Comparison of ENCODE assay signal across 16 cellular contexts in the genomic region with DNA sequence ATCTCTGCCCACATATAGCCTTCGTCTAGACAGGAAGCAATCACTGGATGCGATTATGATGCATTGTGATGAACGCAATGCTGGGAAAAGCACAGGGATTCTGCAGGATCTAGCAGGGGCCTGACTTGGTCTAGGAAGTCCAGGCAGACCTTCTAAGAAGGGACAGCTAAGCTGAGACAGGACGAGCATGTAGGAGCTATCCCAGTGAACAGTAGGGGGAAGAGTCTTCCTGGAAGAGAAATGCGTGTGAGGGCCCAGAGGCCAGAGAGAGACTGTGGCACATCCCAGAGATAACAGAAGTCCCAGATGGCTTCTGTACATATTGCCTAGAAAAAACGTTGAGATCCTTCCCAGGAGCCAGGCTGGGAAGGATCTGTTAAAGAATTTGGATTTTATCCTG. TPM values are rescaled to one million over a fixed set of nuclear protein-coding genes. Genes with fewer than 3 reads are reported as not detected.
DNase-seq lines count a peak whose midpoint lies in the region; TF ChIP-seq lines count a peak whose summit lies in the region.
"Had no signal": no experiment of that assay in that cellular context is flagged by ENCODE, and none has a peak within 500 bp of the region (broad histone marks: within the 10 kb centered on the region; RNA-seq: fewer than 3 reads in every experiment).

No MANE protein-coding gene starts in this region.

- no peak overlapping the region for H2BK12ac ChIP-seq in H9 (ENCODE audit: insufficient read length, low read depth, low read length)

- H2AK5ac ChIP-seq in H9 (ENCODE audit: insufficient read length, low read length), result no peak overlapping the region

- no peaks in the 10 kb centered on the region for H3K23me2 ChIP-seq in H9 (ENCODE audit: insufficient read length, low read depth, low read length, poor library complexity, severe bottlenecking)

- no peak overlapping the region for H3K4me2 ChIP-seq in GM23248 (ENCODE audit: unreplicated experiment)
- no peak overlapping the region for H3K4me2 ChIP-seq in H9 (ENCODE audit: insufficient read depth, insufficient read length, low read length)

- no peak overlapping the region for H2BK120ac ChIP-seq in H9 (ENCODE audit: low read depth, low read length, poor library complexity, severe bottlenecking)

- POLR2A ChIA-PET in A673 (lab: Charles Lee; ENCODE audit: low non-redundant PET), result no interaction called here

- TF ChIP-seq CTCF in A673 (conservative IDR thresholded peaks at IDR 0.05; ENCODE audit: low read depth, low read length) (0 out of 2 replicates have a peak, but pooled peaks have one; percentile 25), WERI-Rb-1 (IDR thresholded peaks at IDR 0.05; ENCODE audit: low read depth, low read length) (peak; percentile 18; the same call in 1 of the 2 replicates), fibroblast of pulmonary artery (IDR thresholded peaks at IDR 0.05; ENCODE audit: low read length, missing control alignments) (peak; percentile 7), H9 (conservative IDR thresholded peaks at IDR 0.05) (no peak; the same call in 2 of the 3 replicates), foreskin fibroblast (IDR thresholded peaks at IDR 0.05; ENCODE audit: low read depth, low read length) (no peak)

- H3K9me3 ChIP-seq in A673 (ENCODE audit: low read depth, low read length, poor library complexity, severe bottlenecking) (no peaks in the 10 kb centered on the region), WERI-Rb-1 (ENCODE audit: severe bottlenecking) (no peaks in the 10 kb centered on the region), GM23248 (ENCODE audit: low read depth) (no peaks in the 10 kb centered on the region), H9 (ENCODE audit: control insufficient read depth, low read depth, low read length) (no peaks in the 10 kb centered on the region)
- H3K9me3 ChIP-seq: Peyer's patch had no signal

- H3K56ac ChIP-seq in H9 (ENCODE audit: insufficient read length, low read depth, low read length), result no peak overlapping the region

- no peak overlapping the region for H3K14ac ChIP-seq in H9 (ENCODE audit: insufficient read depth, low read length)

- no peaks in the 10 kb centered on the region for H4K20me1 ChIP-seq in GM23248 (ENCODE audit: insufficient read depth)
- no peaks in the 10 kb centered on the region for H4K20me1 ChIP-seq in H9 (ENCODE audit: control insufficient read depth, insufficient read depth, insufficient read length)

- no peak overlapping the region for H2AFZ ChIP-seq in GM23248
- no peak overlapping the region for H2AFZ ChIP-seq in H9 (ENCODE audit: low read length)

- H4K91ac ChIP-seq in H9 (ENCODE audit: insufficient read length, low read depth, low read length), result no peak overlapping the region

- H3K9ac ChIP-seq in GM23248 (no peak overlapping the region), H9 (ENCODE audit: extremely low read depth, insufficient read length, low read length) (no peak overlapping the region)

- no peaks in the 10 kb centered on the region for H3F3A ChIP-seq in GM23248 (ENCODE audit: insufficient read depth)

- H3K9me3 Mint-ChIP-seq in H9, result peaks cover 2 to 3% of the 10 kb centered on the region in 2 experiments; a peak in 2 of 5 replicates

- H3T11ph ChIP-seq in H9 (ENCODE audit: low read length), result no peak overlapping the region

- CTCF ChIA-PET in A673 (lab: Charles Lee), result no interaction called here

- H3K27ac Mint-ChIP-seq in H9, result no peak overlapping the region
- H3K27ac Mint-ChIP-seq: IgD-negative memory B cell had no signal

- H3K36me3 ChIP-seq in A673 (ENCODE audit: insufficient read depth, low read length, poor library complexity, severe bottlenecking) (no peaks in the 10 kb centered on the region), WERI-Rb-1 (no peaks in the 10 kb centered on the region), GM23248 (ENCODE audit: low read depth) (no peaks in the 10 kb centered on the region)
- H3K36me3 ChIP-seq: Peyer's patch had no signal

- H3K4me3 Mint-ChIP-seq in H9, result no peak overlapping the region
- H3K4me3 Mint-ChIP-seq: CD8-positive, alpha-beta memory T cell had no signal

- H3K79me2 ChIP-seq in GM23248 (ENCODE audit: insufficient read depth) (no peaks in the 10 kb centered on the region), H9 (ENCODE audit: insufficient read depth, low read length) (no peaks in the 10 kb centered on the region)

- no peak overlapping the region for H3K4me3 ChIP-seq in A673 (ENCODE audit: low read depth, low read length, poor library complexity, severe bottlenecking)
- no peak overlapping the region for H3K4me3 ChIP-seq in WERI-Rb-1 (ENCODE audit: low read depth, low read length)
- no peak overlapping the region for H3K4me3 ChIP-seq in fibroblast of pulmonary artery (replicated peaks; ENCODE audit: low read depth, low read length)
- no peak overlapping the region for H3K4me3 ChIP-seq in GM23248
- H3K4me3 ChIP-seq in foreskin fibroblast (ENCODE audit: low read depth in 1 of 2, low read length in 2 of 2), result no peak overlapping the region
- H3K4me3 ChIP-seq: GM12878, Peyer's patch had no signal

- BruUV-seq in A673 (replicated peaks; lab: Mats Ljungman, UMichigan), result no TSS peak

- no peak overlapping the region for H3K27ac ChIP-seq in A673 (ENCODE audit: low read depth, low read length, poor library complexity, severe bottlenecking)
- H3K27ac ChIP-seq in WERI-Rb-1, result no peak overlapping the region
- H3K27ac ChIP-seq in GM23248, result no peak overlapping the region
- no peak overlapping the region for H3K27ac ChIP-seq in H9 (ENCODE audit: insufficient read length, low read depth, low read length)
- H3K27ac ChIP-seq: Peyer's patch had no signal

- no peak overlapping the region for H2BK5ac ChIP-seq in H9 (ENCODE audit: insufficient read length, low read length)

- no peaks in the 10 kb centered on the region for H3K36me3 Mint-ChIP-seq in H9 (ENCODE audit: insufficient read depth in 1 of 3, low read depth in 3 of 3)
- H3K36me3 Mint-ChIP-seq: CD8-positive, alpha-beta memory T cell; IgD-negative memory B cell had no signal

- H3K4ac ChIP-seq in H9 (ENCODE audit: low read depth, low read length), result no peak overlapping the region

- DNase-seq in A673 (ENCODE audit: low spot score) (no peak), EH (ENCODE audit: low read depth) (peak; percentile 30), WERI-Rb-1 (no peak), fibroblast of pulmonary artery (ENCODE audit: low read depth) (no peak), GM23248 (no peak), H9 (no peak), foreskin fibroblast (no peak)
- DNase-seq: ACHN; CD8-positive, alpha-beta memory T cell; NCI-H1417; NCI-H2081; NCI-H345; Peyer's patch; SHP77 treated with DMSO at 0.1 percent for 48 hours had no signal

- H3K27me3 Mint-ChIP-seq in H9 (ENCODE audit: low read depth), result no peaks in the 10 kb centered on the region; the same call in 1 of the 2 replicates

- no peak overlapping the region for H2BK20ac ChIP-seq in H9 (ENCODE audit: low read depth, low read length, poor library complexity, severe bottlenecking)

- 49 to 65% methylated on average over 6 of the region's 6 CpGs for WGBS in GM23248 (ENCODE audit: low coverage in 1 of 2, low lambda C conversion rate in 2 of 2, missing lambda C conversion rate in 2 of 2), 2 experiments
- no CpG with 5 or more reads among the region's 6 CpGs for WGBS in H9 (ENCODE audit: extremely low coverage, insufficient read length, low lambda C conversion rate)

- H3K9me2 ChIP-seq in GM23248 (ENCODE audit: insufficient read depth), result no peaks in the 10 kb centered on the region

- H3K79me1 ChIP-seq in H9 (ENCODE audit: insufficient read depth, low read depth, low read length, poor library complexity, severe bottlenecking), result no peaks in the 10 kb centered on the region

- no peak overlapping the region for H3K18ac ChIP-seq in H9 (ENCODE audit: insufficient read length, low read depth, low read length)

- H3K27me3 ChIP-seq in A673 (replicated peaks; ENCODE audit: insufficient read depth, low read depth, low read length, poor library complexity) (no peaks in the 10 kb centered on the region), WERI-Rb-1 (ENCODE audit: insufficient read depth, low read depth, severe bottlenecking) (no peaks in the 10 kb centered on the region), GM23248 (replicated peaks; ENCODE audit: insufficient read depth) (no peaks in the 10 kb centered on the region; the same call in 1 of the 2 replicates), H9 (ENCODE audit: insufficient read depth, low read length) (no peaks in the 10 kb centered on the region; the same call in 1 of the 2 replicates)
- H3K27me3 ChIP-seq: Peyer's patch had no signal

- no peak overlapping the region for H4K5ac ChIP-seq in H9 (ENCODE audit: insufficient read length, low read depth, low read length)

- H3K4me1 Mint-ChIP-seq in H9, result peaks cover 7 to 10% of the 10 kb centered on the region in 2 experiments
- H3K4me1 Mint-ChIP-seq: IgD-negative memory B cell had no signal

- H4K8ac ChIP-seq in H9 (replicated peaks; ENCODE audit: insufficient read length, low read depth, low read length), result no peak overlapping the region

- no peak overlapping the region for H2BK15ac ChIP-seq in H9 (ENCODE audit: low read depth, low read length)

- no peak overlapping the region for H3K23ac ChIP-seq in H9 (ENCODE audit: insufficient read length, low read depth, low read length)

- in situ Hi-C loops in GM23248 (cut with MboI), result no loop called here

- peaks cover 8% of the 10 kb centered on the region for H3K4me1 ChIP-seq in A673 (ENCODE audit: insufficient read depth, low read length, poor library complexity, severe bottlenecking)
- H3K4me1 ChIP-seq in GM23248 (ENCODE audit: insufficient read depth), result peaks cover 5% of the 10 kb centered on the region; the same call in 1 of the 2 replicates
- H3K4me1 ChIP-seq in H9 (ENCODE audit: insufficient read depth, low read length), result no peaks in the 10 kb centered on the region
- H3K4me1 ChIP-seq: Peyer's patch had no signal

- intact Hi-C loops in A673 (cut with micrococcal nuclease; ENCODE audit: unreplicated experiment), result no loop called here

RNA-seq across cellular contexts. Expression of a gene that starts 24.5 kb away (rescaled TPM):
- total RNA-seq in A673 (2021), result 412 and 413 TPM in 2 replicates
- 483 and 534 TPM in 2 replicates for total RNA-seq in GM23248 (2014; rRNA removed; shearing (Covaris generic))
- polyA plus RNA-seq in GM23248 (2016; fragmentation: Nextera tagmentation; extraction: Ambion mirVana), result 557 and 558 TPM in 2 replicates
- 109 and 114 TPM in 2 replicates for total RNA-seq in H9 (2021)

Comparison
In these comparisons a context has a peak if more than half of its experiments do, and no peak if none do; other contexts are left out.
1. CTCF ChIP-seq: peak in A673 (single experiment), WERI-Rb-1 (single experiment) and fibroblast of pulmonary artery (single experiment); none in H9 (single experiment) and foreskin fibroblast (single experiment).